In genomic region chr10:127307338-127307737, GRCh38 we compare ENCODE assay signal across 26 cellular contexts.
"Had no signal": no experiment of that assay in that cellular context is flagged by ENCODE, and none has a peak within 500 bp of the region (broad histone marks: within the 10 kb centered on the region; RNA-seq: fewer than 3 reads in every experiment).

No MANE protein-coding gene starts in this region.

- DNase-seq: activated CD4-positive, alpha-beta memory T cell treated with anti-CD3 and anti-CD28 coated beads for 36 hours; activated CD4-positive, alpha-beta T cell treated with anti-CD3 and anti-CD28 coated beads for 36 hours; activated CD4-positive, alpha-beta T cell treated with anti-CD3 and anti-CD28 coated beads, Interleukin-2, amount 10 ng/mL, durations not matched to agents 24 days and 14 days; activated CD4-positive, CD25-positive, alpha-beta regulatory T cell; activated CD4-positive, CD25-positive, alpha-beta regulatory T cell treated with anti-CD3 and anti-CD28 coated beads, Interleukin-2, amount 50 U/mL, for 72 hours; activated CD8-positive, alpha-beta T cell treated with anti-CD3 and anti-CD28 coated beads, Interleukin-2, amount 10 ng/mL, durations not matched to agents 7 days and 5 days; activated effector memory CD4-positive, alpha-beta T cell treated with Interleukin-2 at 50 U/mL for 16 hours; activated naive CD4-positive, alpha-beta T cell treated with anti-CD3 and anti-CD28 coated beads for 36 hours; activated T-cell treated with anti-CD3 and anti-CD28 coated beads, Interleukin-2, amount 50 U/mL, for 4 hours; amniotic stem cell; anterior cingulate cortex; brain microvascular endothelial cell; cortex of kidney; dermis blood vessel endothelial cell; effector CD4-positive, alpha-beta T cell; effector memory CD8-positive, alpha-beta T cell; esophagus squamous epithelium; foreskin melanocyte; T-helper 1 cell; T-helper 17 cell; T1000; WERI-Rb-1 had no signal

- H3K27ac Mint-ChIP-seq: activated CD4-positive, alpha-beta memory T cell treated with anti-CD3 and anti-CD28 coated beads for 36 hours; activated CD4-positive, alpha-beta T cell treated with anti-CD3 and anti-CD28 coated beads for 36 hours; activated CD4-positive, alpha-beta T cell treated with anti-CD3 and anti-CD28 coated beads, Interleukin-2, amount 10 ng/mL, durations not matched to agents 24 days and 14 days; activated CD8-positive, alpha-beta T cell treated with anti-CD3 and anti-CD28 coated beads, Interleukin-2, amount 10 ng/mL, durations not matched to agents 7 days and 5 days; activated naive CD4-positive, alpha-beta T cell treated with anti-CD3 and anti-CD28 coated beads for 36 hours; activated naive CD8-positive, alpha-beta T cell; activated T-helper 17 cell treated with anti-CD3 and anti-CD28 coated beads, Interleukin-2, amount 50 U/mL, for 72 hours; effector memory CD8-positive, alpha-beta T cell; T-helper 17 cell; T-helper 2 cell treated with Interferon-gamma antibody and Interleukin-4, amounts not matched to agents 5 μg/mL and 100 μg/mL, for 36 hours had no signal

- H3K9me3 Mint-ChIP-seq: activated CD4-positive, alpha-beta memory T cell treated with anti-CD3 and anti-CD28 coated beads for 36 hours; activated CD4-positive, alpha-beta T cell treated with anti-CD3 and anti-CD28 coated beads, Interleukin-2, amount 10 ng/mL, durations not matched to agents 24 days and 14 days; activated naive CD4-positive, alpha-beta T cell treated with anti-CD3 and anti-CD28 coated beads for 36 hours; activated T-cell treated with anti-CD3 and anti-CD28 coated beads, Interleukin-2, amount 50 U/mL, for 4 hours; activated T-helper 17 cell treated with anti-CD3 and anti-CD28 coated beads, Interleukin-2, amount 50 U/mL, for 72 hours; effector memory CD8-positive, alpha-beta T cell; T-helper 2 cell treated with Interferon-gamma antibody and Interleukin-4, amounts not matched to agents 5 μg/mL and 100 μg/mL, for 36 hours had no signal

- H3K4me3 Mint-ChIP-seq: activated CD4-positive, alpha-beta memory T cell treated with anti-CD3 and anti-CD28 coated beads for 36 hours; activated CD4-positive, alpha-beta T cell treated with anti-CD3 and anti-CD28 coated beads for 36 hours; activated CD4-positive, alpha-beta T cell treated with anti-CD3 and anti-CD28 coated beads, Interleukin-2, amount 10 ng/mL, durations not matched to agents 24 days and 14 days; activated CD8-positive, alpha-beta T cell treated with anti-CD3 and anti-CD28 coated beads, Interleukin-2, amount 10 ng/mL, durations not matched to agents 7 days and 5 days; activated naive CD4-positive, alpha-beta T cell treated with anti-CD3 and anti-CD28 coated beads for 36 hours; activated naive CD8-positive, alpha-beta T cell; activated T-cell treated with anti-CD3 and anti-CD28 coated beads, Interleukin-2, amount 50 U/mL, for 4 hours; activated T-helper 17 cell treated with anti-CD3 and anti-CD28 coated beads, Interleukin-2, amount 50 U/mL, for 72 hours; central memory CD8-positive, alpha-beta T cell; effector memory CD8-positive, alpha-beta T cell; T-helper 17 cell; T-helper 2 cell treated with Interferon-gamma antibody and Interleukin-4, amounts not matched to agents 5 μg/mL and 100 μg/mL, for 36 hours had no signal

- H3K27me3 Mint-ChIP-seq: activated CD4-positive, alpha-beta memory T cell treated with anti-CD3 and anti-CD28 coated beads for 36 hours; central memory CD8-positive, alpha-beta T cell; T-helper 17 cell had no signal

- H3K36me3 Mint-ChIP-seq: activated CD4-positive, alpha-beta memory T cell treated with anti-CD3 and anti-CD28 coated beads for 36 hours; activated naive CD8-positive, alpha-beta T cell had no signal

- H3K4me1 Mint-ChIP-seq: activated CD4-positive, alpha-beta T cell treated with anti-CD3 and anti-CD28 coated beads for 36 hours; activated CD4-positive, alpha-beta T cell treated with anti-CD3 and anti-CD28 coated beads, Interleukin-2, amount 10 ng/mL, durations not matched to agents 24 days and 14 days; activated T-helper 17 cell treated with anti-CD3 and anti-CD28 coated beads, Interleukin-2, amount 50 U/mL, for 72 hours; central memory CD8-positive, alpha-beta T cell; T-helper 17 cell had no signal
